26 cellular contexts compared by ENCODE assay signal in genomic region chr15:48442011-48442410, GRCh38.
A peak's percentile ranks its signal among the peaks of the same experiment; 100 is the strongest.
DNase-seq lines count a peak whose midpoint lies in the region; ATAC-seq, FAIRE-seq and TF ChIP-seq lines count a peak whose summit lies in the region.
"Had no signal": no experiment of that assay in that cellular context is flagged by ENCODE, and none has a peak within 500 bp of the region (broad histone marks: within the 10 kb centered on the region; RNA-seq: fewer than 3 reads in every experiment).

No MANE protein-coding gene starts in this region.

- H3K36me3 ChIP-seq in astrocyte (ENCODE audit: insufficient read depth, low read length): peaks cover 86% of the 10 kb centered on the region
- H3K36me3 ChIP-seq in mesenchymal stem cell (ENCODE audit: control insufficient read depth in 1 of 2, insufficient read depth in 2 of 2, low read depth in 1 of 2, low read length in 2 of 2): peaks cover 16 to 92% of the 10 kb centered on the region in 2 experiments
- H3K36me3 ChIP-seq in kidney (ENCODE audit: control insufficient read depth in 1 of 2, insufficient read depth in 2 of 2, low read length in 2 of 2): peaks cover 0 to 3% of the 10 kb centered on the region in 2 donors
- no peaks in the 10 kb centered on the region for H3K36me3 ChIP-seq in WERI-Rb-1

- H3K4me2 ChIP-seq in astrocyte (ENCODE audit: low read length) (no peak overlapping the region), mesenchymal stem cell (ENCODE audit: low read length, poor library complexity, severe bottlenecking) (no peak overlapping the region)
- H3K4me2 ChIP-seq: A549, GM23338 had no signal

- H3K9me3 ChIP-seq in astrocyte (ENCODE audit: insufficient read depth, low read depth, low read length) (no peaks in the 10 kb centered on the region), mesenchymal stem cell (ENCODE audit: control insufficient read depth, low read length) (no peaks in the 10 kb centered on the region), kidney (ENCODE audit: control insufficient read depth in 1 of 2, low read length in 2 of 2) (no peaks in the 10 kb centered on the region), WERI-Rb-1 (ENCODE audit: severe bottlenecking) (no peaks in the 10 kb centered on the region)
- H3K9me3 ChIP-seq: A549 had no signal

- ATAC-seq in GM18502 (IDR thresholded peaks at IDR 0.05; ENCODE audit: poor library complexity, unreplicated experiment): no peak
- ATAC-seq: A549, GM23338, Panc1 had no signal

- H2AFZ ChIP-seq in astrocyte (ENCODE audit: low read depth, low read length): no peak overlapping the region
- no peak overlapping the region for H2AFZ ChIP-seq in mesenchymal stem cell (ENCODE audit: low read depth, low read length)
- H2AFZ ChIP-seq: GM23338 had no signal

- H2BK5ac ChIP-seq in mesenchymal stem cell (ENCODE audit: low read depth, low read length, poor library complexity, severe bottlenecking): no peak overlapping the region

- peaks cover 25% of the 10 kb centered on the region for H3K4me1 Mint-ChIP-seq in astrocyte (ENCODE audit: low read depth, unreplicated experiment)
- H3K4me1 Mint-ChIP-seq: CD4-positive, alpha-beta memory T cell had no signal

- peaks cover 2% of the 10 kb centered on the region for H3K9me3 Mint-ChIP-seq in astrocyte (ENCODE audit: unreplicated experiment)
- H3K9me3 Mint-ChIP-seq: GM23338, H9 had no signal

- no peak overlapping the region for H3K4me3 Mint-ChIP-seq in astrocyte (ENCODE audit: unreplicated experiment)
- H3K4me3 Mint-ChIP-seq: CD4-positive, alpha-beta memory T cell; GM23338; H9 had no signal

- H2BK120ac ChIP-seq in mesenchymal stem cell (ENCODE audit: low read depth, low read length): no peak overlapping the region

- peak; percentile 32 for DNase-seq in HT1080 (ENCODE audit: low read depth)
- no peak for DNase-seq in astrocyte (ENCODE audit: low read depth)
- no peak for DNase-seq in mesenchymal stem cell
- DNase-seq in kidney: no peak
- no peak for DNase-seq in WERI-Rb-1
- no peak for DNase-seq in NCI-H146 (lab: John Stamatoyannopoulos, UW)
- DNase-seq: C1 segment of cervical spinal cord; CD4-positive, alpha-beta memory T cell; DMS 273 treated with DMSO at 0.1 percent for 48 hours; H9; KG1; MM.1S; NCI-H1417; NCI-H1694 treated with DMSO at 0.1 percent for 48 hours; NCI-H2081 treated with DMSO at 0.1 percent for 48 hours; NCI-H2171; NCI-H226; NCI-H510A; NCI-H69; SHP77 treated with DMSO at 0.1 percent for 48 hours had no signal

- no peak overlapping the region for H2AK5ac ChIP-seq in mesenchymal stem cell (ENCODE audit: low read length, severe bottlenecking)

- H3K27ac Mint-ChIP-seq in astrocyte (ENCODE audit: unreplicated experiment): peak overlapping the region; percentile 38
- H3K27ac Mint-ChIP-seq: CD4-positive, alpha-beta memory T cell; GM23338 had no signal

- peaks cover 41% of the 10 kb centered on the region for H3K36me3 Mint-ChIP-seq in astrocyte (ENCODE audit: low read depth, unreplicated experiment)
- H3K36me3 Mint-ChIP-seq: CD4-positive, alpha-beta memory T cell had no signal

- no peaks in the 10 kb centered on the region for H3K27me3 Mint-ChIP-seq in astrocyte (ENCODE audit: low read depth, unreplicated experiment)
- H3K27me3 Mint-ChIP-seq: CD4-positive, alpha-beta memory T cell had no signal

- peaks cover 6% of the 10 kb centered on the region for H4K20me1 ChIP-seq in astrocyte (ENCODE audit: insufficient read depth, low read length)

- H3K9ac ChIP-seq in astrocyte (ENCODE audit: low read length) (no peak overlapping the region), mesenchymal stem cell (ENCODE audit: low read length) (peak overlapping the region; percentile 5), kidney (ENCODE audit: low read length in 2 of 2) (no peak overlapping the region)

- FAIRE-seq in astrocyte (lab: Jason Lieb, UNC) (peak; percentile 66), kidney (lab: Jason Lieb, UNC) (no peak)
- FAIRE-seq: A549, GM18507 had no signal

- H3K4me3 ChIP-seq in astrocyte (ENCODE audit: insufficient read depth, low read depth, low read length): no peak overlapping the region
- H3K4me3 ChIP-seq in mesenchymal stem cell (ENCODE audit: insufficient read depth in 1 of 2, low read depth in 1 of 2, low read length in 2 of 2): no peak overlapping the region
- no peak overlapping the region for H3K4me3 ChIP-seq in kidney (ENCODE audit: low read length in 2 of 2)
- H3K4me3 ChIP-seq in WERI-Rb-1 (ENCODE audit: low read depth, low read length): no peak overlapping the region
- H3K4me3 ChIP-seq: A549, GM23338, SK-N-MC had no signal

- H3K79me2 ChIP-seq in astrocyte (ENCODE audit: insufficient read depth, low read length): peaks cover 5% of the 10 kb centered on the region

- no peak overlapping the region for H2BK12ac ChIP-seq in mesenchymal stem cell (ENCODE audit: low read length in 2 of 2)

- TF ChIP-seq CTCF in astrocyte (IDR thresholded peaks at IDR 0.05; ENCODE audit: insufficient read depth, low read depth, low read length): no peak
- TF ChIP-seq CTCF in kidney (IDR thresholded peaks at IDR 0.05; ENCODE audit: borderline replicate concordance, extremely low read depth, insufficient read depth): no peak
- TF ChIP-seq CTCF in WERI-Rb-1 (IDR thresholded peaks at IDR 0.05; ENCODE audit: low read depth, low read length): no peak

- no peak overlapping the region for H3K4ac ChIP-seq in mesenchymal stem cell (ENCODE audit: low read depth in 1 of 2, low read length in 2 of 2)

- no peak overlapping the region for H3K23ac ChIP-seq in mesenchymal stem cell (ENCODE audit: low read length in 2 of 2)

- H4K8ac ChIP-seq in mesenchymal stem cell (ENCODE audit: low read length): no peak overlapping the region

- H3K27ac ChIP-seq in astrocyte (ENCODE audit: low read depth, low read length) (no peak overlapping the region), mesenchymal stem cell (ENCODE audit: low read length, poor library complexity, severe bottlenecking) (no peak overlapping the region), kidney (ENCODE audit: low read depth in 2 of 2, low read length in 2 of 2) (no peak overlapping the region), WERI-Rb-1 (no peak overlapping the region)
- H3K27ac ChIP-seq: A549, SK-N-MC had no signal

- H4K91ac ChIP-seq in mesenchymal stem cell (ENCODE audit: low read length): no peak overlapping the region

- intact Hi-C loops in kidney (cut with DNase I): no loop called here

- WGBS in mesenchymal stem cell: 87% methylated on average over 1 of the region's 2 CpGs

- peaks cover 17% of the 10 kb centered on the region for H3K79me1 ChIP-seq in mesenchymal stem cell (replicated peaks; ENCODE audit: low read length, poor library complexity, severe bottlenecking)

- no peak overlapping the region for H3K14ac ChIP-seq in mesenchymal stem cell (ENCODE audit: low read length in 2 of 2)

- no peaks in the 10 kb centered on the region for H3K27me3 ChIP-seq in astrocyte (ENCODE audit: insufficient read depth, low read length)
- H3K27me3 ChIP-seq in mesenchymal stem cell (ENCODE audit: control insufficient read depth in 1 of 2, insufficient read depth in 1 of 2, low read length in 2 of 2): no peaks in the 10 kb centered on the region
- no peaks in the 10 kb centered on the region for H3K27me3 ChIP-seq in WERI-Rb-1 (ENCODE audit: insufficient read depth, low read depth, severe bottlenecking)

- no peak overlapping the region for H3K18ac ChIP-seq in mesenchymal stem cell (ENCODE audit: low read depth in 1 of 2, low read length in 2 of 2)

- H2BK15ac ChIP-seq in mesenchymal stem cell (ENCODE audit: low read depth, poor library complexity, severe bottlenecking): no peak overlapping the region

- H3K4me1 ChIP-seq in astrocyte (ENCODE audit: insufficient read depth, low read length) (peaks cover 16% of the 10 kb centered on the region), mesenchymal stem cell (ENCODE audit: control insufficient read depth, insufficient read depth, low read depth, low read length) (peaks cover 2% of the 10 kb centered on the region), kidney (ENCODE audit: control insufficient read depth in 1 of 2, insufficient read depth in 1 of 2, low read depth in 1 of 2, low read length in 2 of 2) (no peaks in the 10 kb centered on the region)
- H3K4me1 ChIP-seq: A549 had no signal
